ENCODE assay signal across 9 cellular contexts in the genomic region with DNA sequence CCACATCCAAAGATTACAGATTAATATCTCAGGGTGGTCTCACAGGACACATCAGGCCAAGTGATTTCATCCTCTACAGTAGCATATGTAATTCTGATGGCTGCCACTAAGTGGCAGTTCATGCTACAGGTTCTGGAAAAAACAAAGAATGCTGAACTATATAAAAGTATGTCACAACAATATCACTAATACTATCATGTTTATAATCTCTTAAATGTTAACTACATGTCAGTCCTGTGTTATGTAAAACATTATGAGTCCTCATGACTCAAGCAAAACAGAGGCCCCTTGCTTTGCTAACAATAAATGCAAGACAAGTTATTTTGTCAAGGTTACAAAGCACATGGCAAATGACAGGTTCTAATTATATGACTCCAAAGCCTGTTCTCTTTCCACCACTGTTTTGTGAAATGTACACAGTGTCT.
DNase-seq lines count a peak whose midpoint lies in the region; ATAC-seq, FAIRE-seq and TF ChIP-seq lines count a peak whose summit lies in the region.
"Had no signal": no experiment of that assay in that cellular context is flagged by ENCODE, and none has a peak within 500 bp of the region (broad histone marks: within the 10 kb centered on the region; RNA-seq: fewer than 3 reads in every experiment).

No MANE protein-coding gene starts in this region.

- no peak for FAIRE-seq in bronchial epithelial cell (lab: Jason Lieb, UNC)

- peak; percentile 9 for DNase-seq in Daoy (ENCODE audit: low read depth)
- DNase-seq in Jurkat, Clone E6-1 (ENCODE audit: low read depth, low spot score): peak; percentile 7
- DNase-seq in bronchial epithelial cell (ENCODE audit: low read depth): peak; percentile 31
- no peak for DNase-seq in nephron progenitor cell
- no peak for DNase-seq in stimulated activated CD4-positive, alpha-beta T cell treated with anti-CD3 and anti-CD28 coated beads, Interleukin-2, amount 100 ng/mL, for 48 hours
- no peak for DNase-seq in germinal center (ENCODE audit: low spot score)
- DNase-seq: naive B cell had no signal

- no peak overlapping the region for H3K4me3 Mint-ChIP-seq in nephron progenitor cell
- H3K4me3 Mint-ChIP-seq: naive B cell had no signal

- no peak overlapping the region for H3K27ac Mint-ChIP-seq in nephron progenitor cell

- TF ChIP-seq CTCF in bronchial epithelial cell (IDR thresholded peaks at IDR 0.05; ENCODE audit: insufficient read depth, low read length, severe bottlenecking) (peak; percentile 31), nephron progenitor cell (IDR thresholded peaks at IDR 0.05) (peak; percentile 63)

- ATAC-seq in GM21381 (IDR thresholded peaks at IDR 0.05; ENCODE audit: unreplicated experiment) (peak; percentile 57), GM21717 (IDR thresholded peaks at IDR 0.05; ENCODE audit: unreplicated experiment) (no peak)

- H3K9me3 Mint-ChIP-seq in nephron progenitor cell: peaks cover 14% of the 10 kb centered on the region

- H3K4me3 ChIP-seq in Jurkat, Clone E6-1 (ENCODE audit: low read length): no peak overlapping the region
- H3K4me3 ChIP-seq in bronchial epithelial cell (ENCODE audit: low read depth, low read length): no peak overlapping the region

- peaks cover 22% of the 10 kb centered on the region for H3K36me3 Mint-ChIP-seq in nephron progenitor cell (ENCODE audit: low read depth)

- no peaks in the 10 kb centered on the region for H3K27me3 ChIP-seq in bronchial epithelial cell (ENCODE audit: control insufficient read depth, insufficient read depth, low read length)

- H3K27me3 Mint-ChIP-seq in nephron progenitor cell (ENCODE audit: low read depth, poor library complexity): no peaks in the 10 kb centered on the region
- H3K27me3 Mint-ChIP-seq: naive B cell had no signal

- H3K4me1 Mint-ChIP-seq in nephron progenitor cell: peaks cover 4% of the 10 kb centered on the region

- no peaks in the 10 kb centered on the region for H3K36me3 ChIP-seq in bronchial epithelial cell (ENCODE audit: control insufficient read depth, insufficient read depth, low read length)

Comparison
In these comparisons a context has a peak if more than half of its experiments do, and no peak if none do; other contexts are left out.
1. DNase-seq: peak in Daoy (single experiment), Jurkat, Clone E6-1 (single experiment) and bronchial epithelial cell (single experiment); none in nephron progenitor cell (single experiment), stimulated activated CD4-positive, alpha-beta T cell treated with anti-CD3 and anti-CD28 coated beads, Interleukin-2, amount 100 ng/mL, for 48 hours (0 of 2) and germinal center (single experiment).